In the genomic region with DNA sequence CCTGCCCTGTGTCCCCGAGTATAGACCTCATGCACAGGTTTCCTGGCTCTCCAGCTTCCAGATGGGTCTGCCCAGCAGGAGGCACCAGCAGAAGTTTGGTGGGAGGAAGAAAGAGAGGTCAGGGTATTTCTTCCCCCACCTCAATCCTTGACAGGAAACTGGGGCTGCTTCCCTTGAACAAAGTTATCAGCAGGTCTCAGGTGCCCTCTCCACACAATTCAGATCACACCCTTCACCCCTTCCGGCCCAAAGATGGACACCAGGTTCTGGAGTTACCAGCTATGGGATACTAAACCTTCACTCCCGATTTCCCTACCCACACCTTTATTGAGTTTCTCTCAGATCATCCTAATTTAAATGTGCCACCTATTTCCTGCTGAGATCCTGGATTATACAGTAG, we compare ENCODE assay signal across 9 cellular contexts. TPM values are rescaled to one million over a fixed set of nuclear protein-coding genes. Genes with fewer than 3 reads are reported as not detected.
DNase-seq lines count a peak whose midpoint lies in the region; ATAC-seq and TF ChIP-seq lines count a peak whose summit lies in the region.
"Had no signal": no experiment of that assay in that cellular context is flagged by ENCODE, and none has a peak within 500 bp of the region (broad histone marks: within the 10 kb centered on the region; RNA-seq: fewer than 3 reads in every experiment).

No MANE protein-coding gene starts in this region.

- no peak for ATAC-seq in psoas muscle
- ATAC-seq in GM19395 (IDR thresholded peaks at IDR 0.05; ENCODE audit: unreplicated experiment): no peak
- ATAC-seq in GM19467 (IDR thresholded peaks at IDR 0.05; ENCODE audit: unreplicated experiment): no peak

- CTCF ChIA-PET in GM10248 (lab: Yijun Ruan, JAX): interaction anchor here (0.7 to 22.9 kb wide), 7 partner anchors 9 to 391 kb away, joined by 3 to 543 read pairs (median 5); no protein-coding TSS in a partner anchor

- H3K27ac ChIP-seq in Peyer's patch (no peak overlapping the region), esophagus muscularis mucosa (replicated peaks in 1 of 4) (no peak overlapping the region), psoas muscle (no peak overlapping the region)

- H3K4me3 ChIP-seq in Peyer's patch: peak overlapping the region; percentile 84 to 96 (median 93)
- H3K4me3 ChIP-seq in esophagus muscularis mucosa: peak overlapping the region; percentile 82 to 93 (median 84)
- H3K4me3 ChIP-seq in psoas muscle: peak overlapping the region; percentile 76

- TF ChIP-seq EP300 in esophagus muscularis mucosa (IDR thresholded peaks at IDR 0.05): no peak

- DNase-seq in GM10248 (ENCODE audit: extremely low spot score) (no peak), Peyer's patch (no peak), esophagus muscularis mucosa (ENCODE audit: extremely low spot score) (no peak), psoas muscle (no peak), DMS114 treated with DMSO at 0.1 percent for 48 hours (lab: John Stamatoyannopoulos, UW; ENCODE audit: unreplicated experiment) (no peak), NCI-H510A (lab: John Stamatoyannopoulos, UW) (no peak)

- H3K4me1 ChIP-seq in Peyer's patch (peaks cover 0 to 32% (median 10%) of the 10 kb centered on the region in 4 donors), esophagus muscularis mucosa (peaks cover 59 to 82% (median 78%) of the 10 kb centered on the region in 4 donors), psoas muscle (peaks cover 59% of the 10 kb centered on the region)

- no peak for TF ChIP-seq POLR2A in Peyer's patch (IDR thresholded peaks at IDR 0.05)
- TF ChIP-seq POLR2A in esophagus muscularis mucosa (IDR thresholded peaks at IDR 0.05; ENCODE audit: low read depth): no peak

- TF ChIP-seq CTCF in GM10248 (IDR thresholded peaks at IDR 0.05; ENCODE audit: control extremely low read depth, extremely low read depth, low read depth, missing control alignments) (peak; percentile 14), Peyer's patch (IDR thresholded peaks at IDR 0.05) (no peak), esophagus muscularis mucosa (IDR thresholded peaks at IDR 0.05) (no peak), psoas muscle (IDR thresholded peaks at IDR 0.05) (no peak)

- WGBS in esophagus muscularis mucosa: 57% methylated on average over 3 of the region's 3 CpGs
- WGBS in psoas muscle, 3 donors: 52 to 75% (median 59%) methylated on average over 3 of the region's 3 CpGs

- no peaks in the 10 kb centered on the region for H3K9me3 ChIP-seq in Peyer's patch
- H3K9me3 ChIP-seq in esophagus muscularis mucosa: no peaks in the 10 kb centered on the region
- H3K9me3 ChIP-seq in psoas muscle: no peaks in the 10 kb centered on the region

- H3K27me3 ChIP-seq in Peyer's patch (no peaks in the 10 kb centered on the region), esophagus muscularis mucosa (no peaks in the 10 kb centered on the region), psoas muscle (ENCODE audit: insufficient read depth in 3 of 3, low read length in 2 of 3) (no peaks in the 10 kb centered on the region)

- peaks cover 0 to 16% (median 0%) of the 10 kb centered on the region in 3 donors for H3K36me3 ChIP-seq in Peyer's patch
- peaks cover 7 to 28% (median 13%) of the 10 kb centered on the region in 4 donors for H3K36me3 ChIP-seq in esophagus muscularis mucosa
- H3K36me3 ChIP-seq in psoas muscle (ENCODE audit: insufficient read depth in 1 of 2, low read depth in 1 of 2): peaks cover 8 to 32% of the 10 kb centered on the region in 2 donors

- POLR2A ChIA-PET in GM10248 (lab: Yijun Ruan, JAX): no interaction called here

- intact Hi-C loops in esophagus muscularis mucosa (cut with DNase I) (loop anchor here (5.0 kb wide), 1 partner anchor 293 kb away; no protein-coding TSS in a partner anchor), psoas muscle (cut with DNase I) (loop anchor here (5.0 to 10.0 kb wide), 4 partner anchors 245 to 533 kb away; partner anchors contain the start of genes SSH1 (in 2 of the 2) and ALKBH2 (in 1 of the 2))

RNA-seq across cellular contexts. Expression of gene SART3, which starts 1.2 kb away (rescaled TPM):
- 100 to 1,000 TPM in 1 of 4 donors, 10 to 100 TPM in 3; 67.8 to 205 (median 77.7) TPM for total RNA-seq in Peyer's patch
- total RNA-seq in esophagus muscularis mucosa: 10 to 100 TPM; 31.6 to 48.0 (median 40.1) TPM
- 10 to 100 TPM; 22.3 to 32.7 (median 24.9) TPM for total RNA-seq in psoas muscle
- 10 to 100 TPM; 13.4 to 35.3 (median 22.5) TPM for polyA plus RNA-seq in psoas muscle

RNA-seq across cellular contexts. Expression of gene ISCU, which starts 2.6 kb away (rescaled TPM):
- total RNA-seq in Peyer's patch (100 to 1,000 TPM; 121 to 146 (median 138) TPM), esophagus muscularis mucosa (100 to 1,000 TPM; 207 to 257 (median 242) TPM), psoas muscle (100 to 1,000 TPM; 148 to 225 (median 212) TPM)
- 100 to 1,000 TPM; 190 to 352 (median 220) TPM for polyA plus RNA-seq in psoas muscle

RNA-seq across cellular contexts. Expression of gene TMEM119, which starts 38.1 kb away (rescaled TPM):
- total RNA-seq in Peyer's patch (10 to 100 TPM in 1 of 4 donors, 1 to 10 TPM in 3; 1.8 to 17.3 (median 3.4) TPM), esophagus muscularis mucosa (10 to 100 TPM in 1 of 4 donors, 1 to 10 TPM in 3; 3.6 to 12.2 (median 7.1) TPM), psoas muscle (1 to 10 TPM in 2 of 4 donors, under 1 TPM in 2; 0.25 to 2.6 (median 0.68) TPM)
- under 1 TPM; 0.31 to 0.99 (median 0.34) TPM for polyA plus RNA-seq in psoas muscle
- total RNA-seq: SK-MEL-5 had no signal

RNA-seq across cellular contexts. Expression of gene FICD, which starts 44.7 kb away (rescaled TPM):
- total RNA-seq in Peyer's patch (10 to 100 TPM in 2 of 4 donors, 1 to 10 TPM in 2; 4.1 to 11.6 (median 8.6) TPM), esophagus muscularis mucosa (1 to 10 TPM; 5.6 to 7.2 (median 6.5) TPM), psoas muscle (1 to 10 TPM; 1.6 to 4.2 (median 2.8) TPM)
- polyA plus RNA-seq in psoas muscle: 1 to 10 TPM; 5.0 to 5.5 (median 5.1) TPM
